8 cellular contexts compared by ENCODE assay signal in genomic region chr19:44754743-44755066, GRCh38. TPM values are rescaled to one million over a fixed set of nuclear protein-coding genes. Genes with fewer than 3 reads are reported as not detected.
DNase-seq lines count a peak whose midpoint lies in the region; ATAC-seq and TF ChIP-seq lines count a peak whose summit lies in the region.

No MANE protein-coding gene starts in this region.

- H3K27ac ChIP-seq in AG04450 (ENCODE audit: low read depth, low read length) = peak overlapping the region; percentile 84

- H3K9me3 ChIP-seq in AG04450 (ENCODE audit: control insufficient read depth, insufficient read depth, low read length) = no peaks in the 10 kb centered on the region

- POLR2A ChIA-PET in AG04450 (lab: Yijun Ruan, JAX) = interaction anchor here (1.1 to 2.6 kb wide), 2 partner anchors 13 to 91 kb away, joined by 7 to 18 read pairs; no protein-coding TSS in a partner anchor

- TF ChIP-seq CTCF in AG04450 (IDR thresholded peaks at IDR 0.05; ENCODE audit: low read depth, low read length) (no peak), choroid plexus epithelial cell (conservative IDR thresholded peaks at IDR 0.05; ENCODE audit: low read depth, low read length) (no peak)

- H3K36me3 Mint-ChIP-seq in IgD-negative memory B cell = peaks cover 4% of the 10 kb centered on the region
- H3K36me3 Mint-ChIP-seq in natural killer cell treated with Interleukin-12 subunit alpha and Interleukin-12 subunit beta and Interleukin-15 and Interleukin-18, amount 100 ng/mL, for 72 hours = peaks cover 21% of the 10 kb centered on the region

- H3K4me3 ChIP-seq in AG04450 (ENCODE audit: low read depth, low read length) (peak overlapping the region; percentile 59), choroid plexus epithelial cell (ENCODE audit: low read depth, low read length) (peak overlapping the region; percentile 16)

- no peaks in the 10 kb centered on the region for H3K27me3 ChIP-seq in AG04450 (ENCODE audit: control insufficient read depth, insufficient read depth, low read length)

- intact Hi-C loops in head of caudate nucleus (cut with DNase I) = no loop called here

- H3K4me1 Mint-ChIP-seq in IgD-negative memory B cell = peaks cover 30 to 39% (median 38%) of the 10 kb centered on the region in 3 donors
- peaks cover 46 to 60% of the 10 kb centered on the region in 2 donors for H3K4me1 Mint-ChIP-seq in natural killer cell treated with Interleukin-12 subunit alpha and Interleukin-12 subunit beta and Interleukin-15 and Interleukin-18, amount 100 ng/mL, for 72 hours (ENCODE audit: low read depth in 2 of 2)

- DNase-seq in AG04450 (ENCODE audit: low read depth, low spot score) = no peak
- DNase-seq in choroid plexus epithelial cell (ENCODE audit: low read depth) = no peak
- DNase-seq in natural killer cell treated with Interleukin-12 subunit alpha and Interleukin-12 subunit beta and Interleukin-15 and Interleukin-18, amount 100 ng/mL, for 72 hours (ENCODE audit: low spot score) = no peak
- DNase-seq in head of caudate nucleus = no peak
- DNase-seq in SIG-M5 (lab: John Stamatoyannopoulos, UW) = no peak
- DNase-seq in DMS153 treated with DMSO at 0.1 percent for 48 hours (lab: John Stamatoyannopoulos, UW; ENCODE audit: unreplicated experiment) = no peak

- no peak for ATAC-seq in natural killer cell treated with Interleukin-12 subunit alpha and Interleukin-12 subunit beta and Interleukin-15 and Interleukin-18, amount 100 ng/mL, for 72 hours
- ATAC-seq in HG02588 (IDR thresholded peaks at IDR 0.05; ENCODE audit: unreplicated experiment) = no peak

- peak overlapping the region; percentile 86 to 99 (median 97) for H3K27ac Mint-ChIP-seq in IgD-negative memory B cell
- peak overlapping the region; percentile 84 to 98 for H3K27ac Mint-ChIP-seq in natural killer cell treated with Interleukin-12 subunit alpha and Interleukin-12 subunit beta and Interleukin-15 and Interleukin-18, amount 100 ng/mL, for 72 hours

- H3K4me3 Mint-ChIP-seq in IgD-negative memory B cell = peak overlapping the region; percentile 92 to 99 (median 98)
- H3K4me3 Mint-ChIP-seq in natural killer cell treated with Interleukin-12 subunit alpha and Interleukin-12 subunit beta and Interleukin-15 and Interleukin-18, amount 100 ng/mL, for 72 hours = peak overlapping the region; percentile 98

- CTCF ChIA-PET in AG04450 (lab: Charles Lee) = interaction anchor here (0.5 to 2.1 kb wide), 6 partner anchors 16 to 91 kb away, joined by 3 to 13 read pairs (median 10); partner anchors contain the start of gene NECTIN2

- no peaks in the 10 kb centered on the region for H3K9me3 Mint-ChIP-seq in IgD-negative memory B cell
- no peaks in the 10 kb centered on the region for H3K9me3 Mint-ChIP-seq in natural killer cell treated with Interleukin-12 subunit alpha and Interleukin-12 subunit beta and Interleukin-15 and Interleukin-18, amount 100 ng/mL, for 72 hours

- H3K27me3 Mint-ChIP-seq in IgD-negative memory B cell = no peaks in the 10 kb centered on the region
- H3K27me3 Mint-ChIP-seq in natural killer cell treated with Interleukin-12 subunit alpha and Interleukin-12 subunit beta and Interleukin-15 and Interleukin-18, amount 100 ng/mL, for 72 hours = no peaks in the 10 kb centered on the region

RNA-seq across cellular contexts. Expression of gene BCL3, which starts 6.2 kb away (rescaled TPM):
- polyA plus RNA-seq in AG04450 (2011; rRNA removed) = 5.6 and 11.0 TPM in 2 replicates
- 10.0 and 11.3 TPM in 2 replicates for polyA minus RNA-seq in AG04450 (2011; rRNA and poly(A)+ RNA removed)
- polyA plus RNA-seq in IgD-negative memory B cell = 12.6 TPM
- total RNA-seq in natural killer cell treated with Interleukin-12 subunit alpha and Interleukin-12 subunit beta and Interleukin-15 and Interleukin-18, amount 100 ng/mL, for 72 hours = 100 to 1,000 TPM; 117 to 122 TPM

RNA-seq across cellular contexts. Expression of gene CBLC, which starts 23.0 kb away (rescaled TPM):
- not detected in 2 replicates for polyA plus RNA-seq in AG04450 (2011; rRNA removed)
- polyA minus RNA-seq in AG04450 (2011; rRNA and poly(A)+ RNA removed) = not detected in 2 replicates
- not detected for polyA plus RNA-seq in IgD-negative memory B cell
- total RNA-seq in natural killer cell treated with Interleukin-12 subunit alpha and Interleukin-12 subunit beta and Interleukin-15 and Interleukin-18, amount 100 ng/mL, for 72 hours = not detected

RNA-seq across cellular contexts. Expression of gene BCAM, which starts 54.2 kb away (rescaled TPM):
- polyA plus RNA-seq in AG04450 (2011; rRNA removed) (8.4 and 9.7 TPM in 2 replicates), IgD-negative memory B cell (not detected)
- 5.6 and 8.0 TPM in 2 replicates for polyA minus RNA-seq in AG04450 (2011; rRNA and poly(A)+ RNA removed)
- not detected for total RNA-seq in natural killer cell treated with Interleukin-12 subunit alpha and Interleukin-12 subunit beta and Interleukin-15 and Interleukin-18, amount 100 ng/mL, for 72 hours

RNA-seq across cellular contexts. Expression of gene CEACAM16, which starts 55.8 kb away (rescaled TPM):
- not detected in 2 replicates for polyA plus RNA-seq in AG04450 (2011; rRNA removed)
- polyA minus RNA-seq in AG04450 (2011; rRNA and poly(A)+ RNA removed) = not detected in 2 replicates
- polyA plus RNA-seq in IgD-negative memory B cell = not detected
- total RNA-seq in natural killer cell treated with Interleukin-12 subunit alpha and Interleukin-12 subunit beta and Interleukin-15 and Interleukin-18, amount 100 ng/mL, for 72 hours = not detected
